Comparison of ENCODE assay signal across 1 cellular context in the genomic region with DNA sequence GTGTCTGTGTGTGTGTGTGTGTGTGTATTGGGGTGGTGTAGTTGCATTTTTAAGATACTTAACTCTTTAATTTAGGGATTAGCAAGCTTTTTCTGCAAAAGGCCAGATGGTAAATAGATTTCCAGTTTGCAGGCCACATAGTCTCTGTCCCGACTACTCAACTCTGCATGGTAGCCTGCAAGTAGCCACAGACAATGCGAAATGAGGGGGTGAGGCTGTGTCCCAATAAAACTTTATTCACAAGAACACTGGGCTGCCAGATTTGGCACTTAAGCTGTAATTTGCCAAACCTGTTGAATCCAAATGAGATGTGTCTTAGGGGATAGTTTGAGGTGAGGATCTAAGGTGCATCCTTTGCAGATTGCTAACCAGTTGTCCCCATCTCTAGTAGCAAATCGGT.
TF ChIP-seq lines count a peak whose summit lies in the region.

No MANE protein-coding gene starts in this region.

TF ChIP-seq in K562, 482 proteins besides CTCF, POLR2A, EP300 and RAD21:
- TF ChIP-seq ZBTB40 (IDR thresholded peaks at IDR 0.05) (peak; percentile 92), ZBTB40 (CRISPR knock-in tag; IDR thresholded peaks at IDR 0.05) (peak; percentile 87), PRMT5 (CRISPR knock-in tag; IDR thresholded peaks at IDR 0.05) (no peak)
